In the genomic region with DNA sequence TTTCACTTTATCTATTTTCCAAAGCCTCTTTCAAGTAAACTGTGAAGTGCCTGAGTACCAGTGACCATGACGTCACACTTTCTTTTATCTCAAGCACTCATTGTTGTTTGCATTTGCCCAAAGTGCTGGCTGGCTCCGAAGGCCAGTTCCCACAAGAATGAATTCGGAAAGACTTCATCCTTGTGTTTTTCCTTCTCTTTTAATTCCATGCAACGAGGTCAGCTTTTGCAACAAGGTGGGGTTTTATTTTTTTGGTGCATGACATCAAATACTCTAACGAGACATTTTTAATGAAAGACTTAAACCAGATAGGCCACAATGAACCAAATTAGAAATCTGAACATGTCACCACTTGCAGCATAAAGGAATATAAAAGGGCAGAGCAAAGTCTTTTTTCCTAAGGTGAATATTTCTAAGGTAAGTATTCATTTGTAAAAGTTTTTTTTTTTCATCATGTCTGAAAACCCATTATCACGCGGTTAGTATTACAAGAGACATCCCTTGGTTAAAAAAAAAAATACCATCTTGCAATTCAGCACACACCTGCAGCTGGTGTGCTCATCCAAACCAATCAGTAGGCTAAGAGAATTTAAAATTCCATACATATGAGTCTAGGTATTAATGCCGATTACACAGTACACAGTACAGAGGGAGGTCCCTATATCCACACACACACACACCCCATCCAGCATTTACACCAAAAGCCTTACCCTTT, we compare ENCODE assay signal across 9 cellular contexts. TPM values are rescaled to one million over a fixed set of nuclear protein-coding genes. Genes with fewer than 3 reads are reported as not detected.
DNase-seq lines count a peak whose midpoint lies in the region; ATAC-seq, FAIRE-seq and TF ChIP-seq lines count a peak whose summit lies in the region.
"Had no signal": no experiment of that assay in that cellular context is flagged by ENCODE, and none has a peak within 500 bp of the region (broad histone marks: within the 10 kb centered on the region; RNA-seq: fewer than 3 reads in every experiment).

No MANE protein-coding gene starts in this region.

- H3K4me3 ChIP-seq in left ventricle myocardium inferior (peak overlapping the region; percentile 73), neuronal stem cell (ENCODE audit: low read length in 2 of 2) (peak overlapping the region; percentile 73 to 93)

- H3K27me3 Mint-ChIP-seq in endothelial cell (ENCODE audit: unreplicated experiment), result peaks cover 8% of the 10 kb centered on the region

- H2AFZ ChIP-seq in neuronal stem cell (ENCODE audit: low read length), result no peak overlapping the region

- no peak overlapping the region for H3K4ac ChIP-seq in neuronal stem cell (ENCODE audit: low read length)

- H3K9me3 ChIP-seq in left ventricle myocardium inferior (replicated peaks) (no peaks in the 10 kb centered on the region), neuronal stem cell (replicated peaks in 1 of 2; ENCODE audit: control insufficient read depth in 2 of 2, insufficient read depth in 1 of 2, low read depth in 1 of 2, low read length in 2 of 2) (no peaks in the 10 kb centered on the region)

- no peak overlapping the region for H2BK12ac ChIP-seq in neuronal stem cell (ENCODE audit: low read length)

- peak overlapping the region; percentile 50 for H3K4me2 ChIP-seq in neuronal stem cell (ENCODE audit: insufficient read depth, low read length, poor library complexity, severe bottlenecking)

- no peaks in the 10 kb centered on the region for H3K36me3 Mint-ChIP-seq in endothelial cell (ENCODE audit: low read depth, unreplicated experiment)

- no peak overlapping the region for H3K23ac ChIP-seq in neuronal stem cell (ENCODE audit: low read depth, low read length, poor library complexity)

- H3K27me3 ChIP-seq in left ventricle myocardium inferior (ENCODE audit: low read depth) (peaks cover 32% of the 10 kb centered on the region), neuronal stem cell (ENCODE audit: control insufficient read depth in 3 of 3, insufficient read depth in 3 of 3, low read depth in 1 of 3, low read length in 3 of 3) (peaks cover 0 to 37% (median 0%) of the 10 kb centered on the region in 3 experiments)

- H3K4me1 ChIP-seq in left ventricle myocardium inferior, result peaks cover 35% of the 10 kb centered on the region
- H3K4me1 ChIP-seq in neuronal stem cell (ENCODE audit: control insufficient read depth in 2 of 2, insufficient read depth in 1 of 2, low read depth in 1 of 2, low read length in 2 of 2), result peaks cover 11 to 19% of the 10 kb centered on the region in 2 donors

- peak; percentile 82 for FAIRE-seq in RCC 7860 (lab: Jason Lieb, UNC)
- FAIRE-seq: colon had no signal

- H2BK5ac ChIP-seq in neuronal stem cell (ENCODE audit: low read length), result no peak overlapping the region

- H3K18ac ChIP-seq in neuronal stem cell (ENCODE audit: low read length), result no peak overlapping the region

- no peak overlapping the region for H2BK120ac ChIP-seq in neuronal stem cell (ENCODE audit: low read depth, low read length)

- intact Hi-C loops in left ventricle myocardium inferior (cut with micrococcal nuclease), result no loop called here
- intact Hi-C loops in cardiac septum (cut with DNase I), result loop anchor here (5.0 to 10.0 kb wide), 2 partner anchors 520 to 927 kb away; a partner anchor contains a TSS

- no peak for DNase-seq in left ventricle myocardium inferior
- DNase-seq in cardiac septum (ENCODE audit: low spot score), result no peak
- peak; percentile 51 for DNase-seq in RCC 7860 (ENCODE audit: low spot score)
- DNase-seq in endothelial cell (ENCODE audit: low spot score), result no peak
- DNase-seq in neuronal stem cell (ENCODE audit: low spot score), result peak; percentile 66
- no peak for DNase-seq in D341Med (ENCODE audit: low spot score)
- DNase-seq in activated CD4-positive, CD25-positive, alpha-beta regulatory T cell treated with anti-CD3 and anti-CD28 coated beads, Interleukin-2, amount 50 U/mL, for 72 hours, result no peak

- H3K27ac Mint-ChIP-seq in endothelial cell (ENCODE audit: unreplicated experiment), result no peak overlapping the region

- no peak overlapping the region for H3K9ac ChIP-seq in neuronal stem cell (ENCODE audit: low read depth, low read length, poor library complexity)

- H2AK5ac ChIP-seq in neuronal stem cell (ENCODE audit: low read depth, low read length), result no peak overlapping the region

- TF ChIP-seq CTCF in left ventricle myocardium inferior (IDR thresholded peaks at IDR 0.05; ENCODE audit: borderline replicate concordance) (no peak), endothelial cell (IDR thresholded peaks at IDR 0.05; ENCODE audit: unreplicated experiment) (no peak)

- peaks cover 7% of the 10 kb centered on the region for H3K79me1 ChIP-seq in neuronal stem cell (ENCODE audit: low read depth, low read length)

- peak overlapping the region; percentile 93 for H3K4me3 Mint-ChIP-seq in endothelial cell (ENCODE audit: unreplicated experiment)

- H3K36me3 ChIP-seq in left ventricle myocardium inferior (no peaks in the 10 kb centered on the region), neuronal stem cell (replicated peaks in 1 of 2; ENCODE audit: control insufficient read depth in 2 of 2, insufficient read depth in 2 of 2, low read length in 2 of 2) (peaks cover 0 to 2% of the 10 kb centered on the region in 2 donors)

- H3K14ac ChIP-seq in neuronal stem cell (ENCODE audit: low read length), result no peak overlapping the region

- H3K4me1 Mint-ChIP-seq in endothelial cell (ENCODE audit: unreplicated experiment), result peaks cover 37% of the 10 kb centered on the region

- no peak overlapping the region for H4K8ac ChIP-seq in neuronal stem cell (ENCODE audit: low read depth, low read length)

- H3K27ac ChIP-seq in left ventricle myocardium inferior (replicated peaks), result no peak overlapping the region
- H3K27ac ChIP-seq in neuronal stem cell (replicated peaks; ENCODE audit: low read length), result no peak overlapping the region

- no peak overlapping the region for H4K91ac ChIP-seq in neuronal stem cell (ENCODE audit: low read depth, low read length, poor library complexity)

- H3K9me3 Mint-ChIP-seq in endothelial cell (ENCODE audit: unreplicated experiment), result no peaks in the 10 kb centered on the region

- no CpG with 5 or more reads among the region's 8 CpGs for WGBS in neuronal stem cell (ENCODE audit: extremely low coverage in 2 of 2, insufficient read length in 2 of 2, insufficient replicate concordance in 1 of 2), 2 donors

- no peak for ATAC-seq in GM18861 (IDR thresholded peaks at IDR 0.05; ENCODE audit: unreplicated experiment)

- no peak overlapping the region for H2BK15ac ChIP-seq in neuronal stem cell (ENCODE audit: low read length)

RNA-seq across cellular contexts. Expression of a gene that starts 2.4 kb away (rescaled TPM):
- 2.7 TPM for total RNA-seq in left ventricle myocardium inferior
- 1.7 TPM for total RNA-seq in cardiac septum
- total RNA-seq in endothelial cell (ENCODE audit: unreplicated experiment), result 17.9 TPM
- polyA plus RNA-seq in neuronal stem cell (2013, experiment 1 of 2), result 123 TPM
- 127 TPM for polyA plus RNA-seq in neuronal stem cell (2013, experiment 2 of 2)

Comparison
In these comparisons a context has a peak if more than half of its experiments do, and no peak if none do; other contexts are left out.
1. DNase-seq: peak in RCC 7860 (single experiment) and neuronal stem cell (single experiment); none in left ventricle myocardium inferior (single experiment), cardiac septum (single experiment), endothelial cell (single experiment), D341Med (single experiment) and activated CD4-positive, CD25-positive, alpha-beta regulatory T cell treated with anti-CD3 and anti-CD28 coated beads, Interleukin-2, amount 50 U/mL, for 72 hours (single experiment).